30 cellular contexts compared by ENCODE assay signal in genomic region chr2:107128381-107128780, GRCh38.
"Had no signal": no experiment of that assay in that cellular context is flagged by ENCODE, and none has a peak within 500 bp of the region (broad histone marks: within the 10 kb centered on the region; RNA-seq: fewer than 3 reads in every experiment).

No MANE protein-coding gene starts in this region.

- H3K27ac ChIP-seq: adrenal gland, ascending aorta, body of pancreas, brain microvascular endothelial cell, breast epithelium, cardiac muscle cell had no signal

- H3K27me3 ChIP-seq: adrenal gland, ascending aorta, body of pancreas, brain microvascular endothelial cell, breast epithelium had no signal

- H3K4me1 ChIP-seq: adrenal gland, body of pancreas, breast epithelium had no signal

- H3K9me3 ChIP-seq: adrenal gland, ascending aorta, body of pancreas, breast epithelium had no signal

- DNase-seq: activated effector memory CD4-positive, alpha-beta T cell treated with anti-CD3 and anti-CD28 coated beads, Interleukin-2, amount 50 U/mL, for 16 hours; activated effector memory CD4-positive, alpha-beta T cell treated with Interleukin-2 at 50 U/mL for 16 hours; activated gamma-delta T cell; activated gamma-delta T cell treated with Interleukin-2 at 50 U/mL for 16 hours; activated naive CD4-positive, alpha-beta T cell; activated naive CD4-positive, alpha-beta T cell treated with anti-CD3 and anti-CD28 coated beads for 36 hours; activated naive CD4-positive, alpha-beta T cell treated with anti-CD3 and anti-CD28 coated beads, Interleukin-2, amount 10 ng/mL, durations not matched to agents 7 days and 5 days; activated naive CD4-positive, alpha-beta T cell treated with anti-CD3 and anti-CD28 coated beads, Interleukin-2, amount 50 U/mL, for 16 hours; activated naive CD4-positive, alpha-beta T cell treated with Interleukin-2 at 50 U/mL for 16 hours; activated naive CD8-positive, alpha-beta T cell treated with anti-CD3 and anti-CD28 coated beads for 36 hours; activated naive CD8-positive, alpha-beta T cell treated with anti-CD3 and anti-CD28 coated beads, Interleukin-2, amount 10 ng/mL, durations not matched to agents 7 days and 5 days; activated naive CD8-positive, alpha-beta T cell treated with anti-CD3 and anti-CD28 coated beads, Interleukin-2, amount 50 U/mL, for 24 hours; activated T-cell treated with anti-CD3 and anti-CD28 coated beads, Interleukin-2, amount 50 U/mL, for 1 hour; activated T-cell treated with anti-CD3 and anti-CD28 coated beads, Interleukin-2, amount 50 U/mL, for 24 hours; activated T-cell treated with anti-CD3 and anti-CD28 coated beads, Interleukin-2, amount 50 U/mL, for 4 hours; activated T-cell treated with anti-CD3 and anti-CD28 coated beads, Interleukin-2, amount 50 U/mL, for 48 hours; activated T-cell treated with anti-CD3 and anti-CD28 coated beads, Interleukin-2, amount 50 U/mL, for 72 hours; adrenal gland; amniotic stem cell; amygdala; anterior cingulate cortex; aorta; body of pancreas; brain microvascular endothelial cell; caudate nucleus; central memory CD4-positive, alpha-beta T cell; cerebellar nuclear complex had no signal

- H3K36me3 ChIP-seq: adrenal gland, ascending aorta, brain microvascular endothelial cell, breast epithelium, cardiac muscle cell had no signal

- H3K4me3 ChIP-seq: adrenal gland, ascending aorta, body of pancreas, breast epithelium, cardiac muscle cell had no signal
